In the genomic region with DNA sequence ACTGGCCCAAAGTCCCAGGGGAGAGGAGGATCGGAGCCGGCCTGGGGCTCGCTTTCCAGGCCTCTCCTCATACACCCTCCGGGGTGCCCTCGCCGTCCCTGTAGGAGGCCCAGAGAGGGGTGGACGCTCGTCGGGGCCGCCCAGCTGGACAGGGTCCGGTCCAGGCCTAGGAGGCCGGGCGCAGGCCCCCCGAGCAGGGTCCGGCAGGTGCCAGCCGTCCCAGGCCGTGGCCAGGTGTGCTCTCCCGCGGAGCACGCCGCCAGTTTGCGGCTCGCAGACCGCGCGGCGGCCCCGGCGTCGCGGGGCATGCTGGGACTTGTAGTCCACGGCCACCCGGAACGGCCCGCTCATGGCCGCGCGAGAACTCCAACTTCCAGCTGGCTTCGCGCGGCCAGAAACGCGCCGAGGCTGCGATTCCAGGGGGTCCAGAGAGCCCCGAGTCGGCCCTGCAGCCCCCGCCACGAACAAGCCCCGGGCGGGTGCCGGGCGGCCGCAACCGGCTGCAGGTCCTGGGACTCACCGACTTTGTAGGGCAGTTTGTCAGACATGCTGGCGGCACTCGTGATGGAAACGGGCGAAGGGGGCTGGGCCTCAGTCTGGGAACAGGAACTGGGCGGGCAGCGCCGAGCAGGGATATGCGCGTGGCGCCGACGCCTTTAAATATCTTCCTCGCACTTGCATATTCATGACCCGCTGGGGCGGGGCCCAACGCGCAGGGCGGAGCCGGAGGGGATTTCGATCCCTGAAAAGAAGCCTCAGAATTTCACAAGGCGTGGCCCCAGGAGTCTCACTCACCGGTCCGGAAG, we compare ENCODE assay signal across 1 cellular context.
A peak's percentile ranks its signal among the peaks of the same experiment; 100 is the strongest.
TF ChIP-seq lines count a peak whose summit lies in the region.

A gene (minus strand): TSS at position 633 of the 806 bp plus-strand sequence. CDS start 85 bp downstream, at position 548.

TF ChIP-seq in HepG2, 621 proteins besides CTCF, POLR2A, EP300 and RAD21 (continued from another document and continues in another):
- TF ChIP-seq, protein P1, sequence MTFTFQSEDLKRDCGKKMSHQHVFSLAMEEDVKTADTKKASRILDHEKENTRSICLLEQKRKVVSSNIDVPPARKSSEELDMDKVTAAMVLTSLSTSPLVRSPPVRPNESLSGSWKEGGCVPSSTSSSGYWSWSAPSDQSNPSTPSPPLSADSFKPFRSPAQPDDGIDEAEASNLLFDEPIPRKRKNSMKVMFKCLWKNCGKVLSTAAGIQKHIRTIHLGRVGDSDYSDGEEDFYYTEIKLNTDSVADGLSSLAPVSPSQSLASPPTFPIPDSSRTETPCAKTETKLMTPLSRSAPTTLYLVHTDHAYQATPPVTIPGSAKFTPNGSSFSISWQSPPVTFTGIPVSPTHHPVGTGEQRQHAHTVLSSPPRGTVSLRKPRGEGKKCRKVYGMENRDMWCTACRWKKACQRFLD (CRISPR knock-in tag; IDR thresholded peaks at IDR 0.05; ENCODE audit: borderline replicate concordance): peak; percentile 83; the same call in 1 of the 2 replicates
- peak; percentile 97 for TF ChIP-seq SALL2 (CRISPR knock-in tag; IDR thresholded peaks at IDR 0.05)
- TF ChIP-seq RORA (CRISPR knock-in tag; IDR thresholded peaks at IDR 0.05): no peak
- peak; percentile 92; the same call in 1 of the 2 replicates for TF ChIP-seq ZNF234 (CRISPR knock-in tag; conservative IDR thresholded peaks at IDR 0.05)
- TF ChIP-seq NAIF1 (CRISPR knock-in tag; IDR thresholded peaks at IDR 0.05; ENCODE audit: borderline replicate concordance): peak; percentile 65
- TF ChIP-seq ZBTB7A (CRISPR knock-in tag; IDR thresholded peaks at IDR 0.05): peak; percentile 82; the same call in 1 of the 2 replicates
- TF ChIP-seq ZNF441 (CRISPR knock-in tag; IDR thresholded peaks at IDR 0.05; ENCODE audit: borderline replicate concordance): peak; percentile 95
- TF ChIP-seq ZNF781 (CRISPR knock-in tag; IDR thresholded peaks at IDR 0.05; ENCODE audit: borderline replicate concordance, not compliant biosample characterization): peak; percentile 84
- TF ChIP-seq NFE2 (CRISPR knock-in tag; IDR thresholded peaks at IDR 0.05): no peak
- TF ChIP-seq, protein P2, sequence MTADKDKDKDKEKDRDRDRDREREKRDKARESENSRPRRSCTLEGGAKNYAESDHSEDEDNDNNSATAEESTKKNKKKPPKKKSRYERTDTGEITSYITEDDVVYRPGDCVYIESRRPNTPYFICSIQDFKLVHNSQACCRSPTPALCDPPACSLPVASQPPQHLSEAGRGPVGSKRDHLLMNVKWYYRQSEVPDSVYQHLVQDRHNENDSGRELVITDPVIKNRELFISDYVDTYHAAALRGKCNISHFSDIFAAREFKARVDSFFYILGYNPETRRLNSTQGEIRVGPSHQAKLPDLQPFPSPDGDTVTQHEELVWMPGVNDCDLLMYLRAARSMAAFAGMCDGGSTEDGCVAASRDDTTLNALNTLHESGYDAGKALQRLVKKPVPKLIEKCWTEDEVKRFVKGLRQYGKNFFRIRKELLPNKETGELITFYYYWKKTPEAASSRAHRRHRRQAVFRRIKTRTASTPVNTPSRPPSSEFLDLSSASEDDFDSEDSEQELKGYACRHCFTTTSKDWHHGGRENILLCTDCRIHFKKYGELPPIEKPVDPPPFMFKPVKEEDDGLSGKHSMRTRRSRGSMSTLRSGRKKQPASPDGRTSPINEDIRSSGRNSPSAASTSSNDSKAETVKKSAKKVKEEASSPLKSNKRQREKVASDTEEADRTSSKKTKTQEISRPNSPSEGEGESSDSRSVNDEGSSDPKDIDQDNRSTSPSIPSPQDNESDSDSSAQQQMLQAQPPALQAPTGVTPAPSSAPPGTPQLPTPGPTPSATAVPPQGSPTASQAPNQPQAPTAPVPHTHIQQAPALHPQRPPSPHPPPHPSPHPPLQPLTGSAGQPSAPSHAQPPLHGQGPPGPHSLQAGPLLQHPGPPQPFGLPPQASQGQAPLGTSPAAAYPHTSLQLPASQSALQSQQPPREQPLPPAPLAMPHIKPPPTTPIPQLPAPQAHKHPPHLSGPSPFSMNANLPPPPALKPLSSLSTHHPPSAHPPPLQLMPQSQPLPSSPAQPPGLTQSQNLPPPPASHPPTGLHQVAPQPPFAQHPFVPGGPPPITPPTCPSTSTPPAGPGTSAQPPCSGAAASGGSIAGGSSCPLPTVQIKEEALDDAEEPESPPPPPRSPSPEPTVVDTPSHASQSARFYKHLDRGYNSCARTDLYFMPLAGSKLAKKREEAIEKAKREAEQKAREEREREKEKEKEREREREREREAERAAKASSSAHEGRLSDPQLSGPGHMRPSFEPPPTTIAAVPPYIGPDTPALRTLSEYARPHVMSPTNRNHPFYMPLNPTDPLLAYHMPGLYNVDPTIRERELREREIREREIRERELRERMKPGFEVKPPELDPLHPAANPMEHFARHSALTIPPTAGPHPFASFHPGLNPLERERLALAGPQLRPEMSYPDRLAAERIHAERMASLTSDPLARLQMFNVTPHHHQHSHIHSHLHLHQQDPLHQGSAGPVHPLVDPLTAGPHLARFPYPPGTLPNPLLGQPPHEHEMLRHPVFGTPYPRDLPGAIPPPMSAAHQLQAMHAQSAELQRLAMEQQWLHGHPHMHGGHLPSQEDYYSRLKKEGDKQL (CRISPR knock-in tag; IDR thresholded peaks at IDR 0.05; ENCODE audit: low read depth): 0 out of 2 replicates have a peak, but pooled peaks have one; percentile 7
- peak; percentile 60 for TF ChIP-seq RXRA (CRISPR knock-in tag; IDR thresholded peaks at IDR 0.05)
- TF ChIP-seq, protein P3, sequence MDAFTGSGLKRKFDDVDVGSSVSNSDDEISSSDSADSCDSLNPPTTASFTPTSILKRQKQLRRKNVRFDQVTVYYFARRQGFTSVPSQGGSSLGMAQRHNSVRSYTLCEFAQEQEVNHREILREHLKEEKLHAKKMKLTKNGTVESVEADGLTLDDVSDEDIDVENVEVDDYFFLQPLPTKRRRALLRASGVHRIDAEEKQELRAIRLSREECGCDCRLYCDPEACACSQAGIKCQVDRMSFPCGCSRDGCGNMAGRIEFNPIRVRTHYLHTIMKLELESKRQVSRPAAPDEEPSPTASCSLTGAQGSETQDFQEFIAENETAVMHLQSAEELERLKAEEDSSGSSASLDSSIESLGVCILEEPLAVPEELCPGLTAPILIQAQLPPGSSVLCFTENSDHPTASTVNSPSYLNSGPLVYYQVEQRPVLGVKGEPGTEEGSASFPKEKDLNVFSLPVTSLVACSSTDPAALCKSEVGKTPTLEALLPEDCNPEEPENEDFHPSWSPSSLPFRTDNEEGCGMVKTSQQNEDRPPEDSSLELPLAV (CRISPR knock-in tag; conservative IDR thresholded peaks at IDR 0.05; ENCODE audit: low read depth): no peak
- peak; percentile 32; the same call in 1 of the 2 replicates for TF ChIP-seq GATAD2A (CRISPR knock-in tag; IDR thresholded peaks at IDR 0.05)
- TF ChIP-seq SALL1 (CRISPR knock-in tag; IDR thresholded peaks at IDR 0.05): peak; percentile 87
- peak; percentile 100 for TF ChIP-seq ZNF501 (CRISPR knock-in tag; IDR thresholded peaks at IDR 0.05)
- peak; percentile 85 for TF ChIP-seq ZSCAN9 (CRISPR knock-in tag; IDR thresholded peaks at IDR 0.05; ENCODE audit: borderline replicate concordance)
- TF ChIP-seq, protein P4, sequence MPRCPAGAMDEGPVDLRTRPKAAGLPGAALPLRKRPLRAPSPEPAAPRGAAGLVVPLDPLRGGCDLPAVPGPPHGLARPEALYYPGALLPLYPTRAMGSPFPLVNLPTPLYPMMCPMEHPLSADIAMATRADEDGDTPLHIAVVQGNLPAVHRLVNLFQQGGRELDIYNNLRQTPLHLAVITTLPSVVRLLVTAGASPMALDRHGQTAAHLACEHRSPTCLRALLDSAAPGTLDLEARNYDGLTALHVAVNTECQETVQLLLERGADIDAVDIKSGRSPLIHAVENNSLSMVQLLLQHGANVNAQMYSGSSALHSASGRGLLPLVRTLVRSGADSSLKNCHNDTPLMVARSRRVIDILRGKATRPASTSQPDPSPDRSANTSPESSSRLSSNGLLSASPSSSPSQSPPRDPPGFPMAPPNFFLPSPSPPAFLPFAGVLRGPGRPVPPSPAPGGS (CRISPR knock-in tag; IDR thresholded peaks at IDR 0.05): peak; percentile 86
- peak; percentile 74 for TF ChIP-seq GATA4 (IDR thresholded peaks at IDR 0.05; ENCODE audit: borderline replicate concordance, low read depth)
- peak; percentile 31 for TF ChIP-seq XRCC5 (optimal IDR thresholded peaks at IDR 0.05; ENCODE audit: low read length)
- TF ChIP-seq KLF11 (CRISPR knock-in tag; IDR thresholded peaks at IDR 0.05): peak; percentile 95
- TF ChIP-seq ZNF160 (CRISPR knock-in tag; IDR thresholded peaks at IDR 0.05): peak; percentile 95; the same call in 1 of the 2 replicates
- TF ChIP-seq, protein P5, sequence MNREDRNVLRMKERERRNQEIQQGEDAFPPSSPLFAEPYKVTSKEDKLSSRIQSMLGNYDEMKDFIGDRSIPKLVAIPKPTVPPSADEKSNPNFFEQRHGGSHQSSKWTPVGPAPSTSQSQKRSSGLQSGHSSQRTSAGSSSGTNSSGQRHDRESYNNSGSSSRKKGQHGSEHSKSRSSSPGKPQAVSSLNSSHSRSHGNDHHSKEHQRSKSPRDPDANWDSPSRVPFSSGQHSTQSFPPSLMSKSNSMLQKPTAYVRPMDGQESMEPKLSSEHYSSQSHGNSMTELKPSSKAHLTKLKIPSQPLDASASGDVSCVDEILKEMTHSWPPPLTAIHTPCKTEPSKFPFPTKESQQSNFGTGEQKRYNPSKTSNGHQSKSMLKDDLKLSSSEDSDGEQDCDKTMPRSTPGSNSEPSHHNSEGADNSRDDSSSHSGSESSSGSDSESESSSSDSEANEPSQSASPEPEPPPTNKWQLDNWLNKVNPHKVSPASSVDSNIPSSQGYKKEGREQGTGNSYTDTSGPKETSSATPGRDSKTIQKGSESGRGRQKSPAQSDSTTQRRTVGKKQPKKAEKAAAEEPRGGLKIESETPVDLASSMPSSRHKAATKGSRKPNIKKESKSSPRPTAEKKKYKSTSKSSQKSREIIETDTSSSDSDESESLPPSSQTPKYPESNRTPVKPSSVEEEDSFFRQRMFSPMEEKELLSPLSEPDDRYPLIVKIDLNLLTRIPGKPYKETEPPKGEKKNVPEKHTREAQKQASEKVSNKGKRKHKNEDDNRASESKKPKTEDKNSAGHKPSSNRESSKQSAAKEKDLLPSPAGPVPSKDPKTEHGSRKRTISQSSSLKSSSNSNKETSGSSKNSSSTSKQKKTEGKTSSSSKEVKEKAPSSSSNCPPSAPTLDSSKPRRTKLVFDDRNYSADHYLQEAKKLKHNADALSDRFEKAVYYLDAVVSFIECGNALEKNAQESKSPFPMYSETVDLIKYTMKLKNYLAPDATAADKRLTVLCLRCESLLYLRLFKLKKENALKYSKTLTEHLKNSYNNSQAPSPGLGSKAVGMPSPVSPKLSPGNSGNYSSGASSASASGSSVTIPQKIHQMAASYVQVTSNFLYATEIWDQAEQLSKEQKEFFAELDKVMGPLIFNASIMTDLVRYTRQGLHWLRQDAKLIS (CRISPR knock-in tag; IDR thresholded peaks at IDR 0.05): no peak
- TF ChIP-seq, protein P6, sequence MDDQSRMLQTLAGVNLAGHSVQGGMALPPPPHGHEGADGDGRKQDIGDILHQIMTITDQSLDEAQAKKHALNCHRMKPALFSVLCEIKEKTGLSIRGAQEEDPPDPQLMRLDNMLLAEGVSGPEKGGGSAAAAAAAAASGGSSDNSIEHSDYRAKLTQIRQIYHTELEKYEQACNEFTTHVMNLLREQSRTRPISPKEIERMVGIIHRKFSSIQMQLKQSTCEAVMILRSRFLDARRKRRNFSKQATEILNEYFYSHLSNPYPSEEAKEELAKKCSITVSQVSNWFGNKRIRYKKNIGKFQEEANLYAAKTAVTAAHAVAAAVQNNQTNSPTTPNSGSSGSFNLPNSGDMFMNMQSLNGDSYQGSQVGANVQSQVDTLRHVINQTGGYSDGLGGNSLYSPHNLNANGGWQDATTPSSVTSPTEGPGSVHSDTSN (CRISPR knock-in tag; IDR thresholded peaks at IDR 0.05; ENCODE audit: borderline replicate concordance): peak; percentile 90
- TF ChIP-seq BHLHE40 (IDR thresholded peaks at IDR 0.05; ENCODE audit: low read length): no peak
- TF ChIP-seq, protein P7, sequence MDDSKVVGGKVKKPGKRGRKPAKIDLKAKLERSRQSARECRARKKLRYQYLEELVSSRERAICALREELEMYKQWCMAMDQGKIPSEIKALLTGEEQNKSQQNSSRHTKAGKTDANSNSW (CRISPR knock-in tag; IDR thresholded peaks at IDR 0.05; ENCODE audit: borderline replicate concordance): 0 out of 2 replicates have a peak, but pooled peaks have one; percentile 73
- TF ChIP-seq EED (CRISPR knock-in tag; IDR thresholded peaks at IDR 0.05): peak; percentile 90; the same call in 1 of the 2 replicates
- TF ChIP-seq JUN (CRISPR knock-in tag; IDR thresholded peaks at IDR 0.05): no peak; the same call in 1 of the 2 replicates
- TF ChIP-seq EHMT2 (IDR thresholded peaks at IDR 0.05; ENCODE audit: borderline replicate concordance, low read depth, low read length): no peak
- TF ChIP-seq ZNF138 (CRISPR knock-in tag; IDR thresholded peaks at IDR 0.05; ENCODE audit: low read depth): peak; percentile 89
- TF ChIP-seq, protein P8, sequence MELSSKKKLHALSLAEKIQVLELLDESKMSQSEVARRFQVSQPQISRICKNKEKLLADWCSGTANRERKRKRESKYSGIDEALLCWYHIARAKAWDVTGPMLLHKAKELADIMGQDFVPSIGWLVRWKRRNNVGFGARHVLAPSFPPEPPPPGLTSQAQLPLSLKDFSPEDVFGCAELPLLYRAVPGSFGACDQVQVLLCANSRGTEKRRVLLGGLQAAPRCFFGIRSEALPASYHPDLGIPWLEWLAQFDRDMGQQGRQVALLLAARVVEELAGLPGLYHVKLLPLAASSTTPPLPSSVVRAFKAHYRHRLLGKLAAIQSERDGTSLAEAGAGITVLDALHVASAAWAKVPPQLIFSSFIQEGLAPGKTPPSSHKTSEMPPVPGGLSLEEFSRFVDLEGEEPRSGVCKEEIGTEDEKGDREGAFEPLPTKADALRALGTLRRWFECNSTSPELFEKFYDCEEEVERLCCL (CRISPR knock-in tag; IDR thresholded peaks at IDR 0.05; ENCODE audit: borderline replicate concordance): peak; percentile 91; the same call in 1 of the 2 replicates
- TF ChIP-seq, protein P9, sequence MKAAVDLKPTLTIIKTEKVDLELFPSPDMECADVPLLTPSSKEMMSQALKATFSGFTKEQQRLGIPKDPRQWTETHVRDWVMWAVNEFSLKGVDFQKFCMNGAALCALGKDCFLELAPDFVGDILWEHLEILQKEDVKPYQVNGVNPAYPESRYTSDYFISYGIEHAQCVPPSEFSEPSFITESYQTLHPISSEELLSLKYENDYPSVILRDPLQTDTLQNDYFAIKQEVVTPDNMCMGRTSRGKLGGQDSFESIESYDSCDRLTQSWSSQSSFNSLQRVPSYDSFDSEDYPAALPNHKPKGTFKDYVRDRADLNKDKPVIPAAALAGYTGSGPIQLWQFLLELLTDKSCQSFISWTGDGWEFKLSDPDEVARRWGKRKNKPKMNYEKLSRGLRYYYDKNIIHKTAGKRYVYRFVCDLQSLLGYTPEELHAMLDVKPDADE (CRISPR knock-in tag; IDR thresholded peaks at IDR 0.05): peak; percentile 92
- no peak for TF ChIP-seq TCF12 (IDR thresholded peaks at IDR 0.05)
- TF ChIP-seq TCF12 (CRISPR knock-in tag; IDR thresholded peaks at IDR 0.05): peak; percentile 89; the same call in 1 of the 2 replicates
- peak; percentile 98 for TF ChIP-seq ZNF839 (CRISPR knock-in tag; IDR thresholded peaks at IDR 0.05; ENCODE audit: borderline replicate concordance)
- TF ChIP-seq, protein P10, sequence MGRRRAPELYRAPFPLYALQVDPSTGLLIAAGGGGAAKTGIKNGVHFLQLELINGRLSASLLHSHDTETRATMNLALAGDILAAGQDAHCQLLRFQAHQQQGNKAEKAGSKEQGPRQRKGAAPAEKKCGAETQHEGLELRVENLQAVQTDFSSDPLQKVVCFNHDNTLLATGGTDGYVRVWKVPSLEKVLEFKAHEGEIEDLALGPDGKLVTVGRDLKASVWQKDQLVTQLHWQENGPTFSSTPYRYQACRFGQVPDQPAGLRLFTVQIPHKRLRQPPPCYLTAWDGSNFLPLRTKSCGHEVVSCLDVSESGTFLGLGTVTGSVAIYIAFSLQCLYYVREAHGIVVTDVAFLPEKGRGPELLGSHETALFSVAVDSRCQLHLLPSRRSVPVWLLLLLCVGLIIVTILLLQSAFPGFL (CRISPR knock-in tag; IDR thresholded peaks at IDR 0.05): peak; percentile 53; the same call in 1 of the 2 replicates
- TF ChIP-seq FOSL2 (CRISPR knock-in tag; IDR thresholded peaks at IDR 0.05): peak; percentile 43
- TF ChIP-seq ZC3H13 (CRISPR knock-in tag; IDR thresholded peaks at IDR 0.05): no peak
